Comparison of ENCODE assay signal across 14 cellular contexts in genomic region chr7:157077986-157078644, GRCh38.
A peak's percentile ranks its signal among the peaks of the same experiment; 100 is the strongest.
DNase-seq lines count a peak whose midpoint lies in the region; ATAC-seq, FAIRE-seq and TF ChIP-seq lines count a peak whose summit lies in the region.
"Had no signal": no experiment of that assay in that cellular context is flagged by ENCODE, and none has a peak within 500 bp of the region (broad histone marks: within the 10 kb centered on the region; RNA-seq: fewer than 3 reads in every experiment).

No MANE protein-coding gene starts in this region.

- CTCF ChIA-PET in H1 (lab: Charles Lee; ENCODE audit: partially characterized antibody), result interaction anchor here (1.0 kb wide), 1 partner anchor 14 kb away, joined by 3 read pairs; no protein-coding TSS in a partner anchor

- H3F3A ChIP-seq in GM23338 (replicated peaks; ENCODE audit: low read depth), result 0 out of 2 replicates have a peak, but pooled peaks cover 4% of the 10 kb centered on the region

- no peak overlapping the region for H3K14ac ChIP-seq in H1 (ENCODE audit: insufficient read length)
- no peak overlapping the region for H3K14ac ChIP-seq in mesenchymal stem cell (ENCODE audit: low read length in 2 of 2)

- H3K36me3 Mint-ChIP-seq in GM23338 (ENCODE audit: low read depth), result peaks cover 1% of the 10 kb centered on the region; the same call in 2 of the 3 replicates
- no peaks in the 10 kb centered on the region for H3K36me3 Mint-ChIP-seq in activated T-helper 2 cell treated with anti-CD3 and anti-CD28 coated beads, Interferon-gamma antibody, Interleukin-2, Interleukin-4, amounts not matched to agents 10 μg/mL and 5 μg/mL and 100 μg/mL, durations not matched to agents 14 hours and 24 hours and 36 hours (ENCODE audit: low read depth)
- H3K36me3 Mint-ChIP-seq in stimulated activated naive B cell treated with anti-CD40 and anti-IgM and Interleukin-4, amounts not matched to agents 10 μg/mL and 1 μg/mL and 100 μg/mL, for 72 hours, result no peaks in the 10 kb centered on the region

- peaks cover 75% of the 10 kb centered on the region for H3K27me3 ChIP-seq in ACC112 (ENCODE audit: insufficient read depth, low read length)
- H3K27me3 ChIP-seq in GM23338 (ENCODE audit: insufficient read depth), result peaks cover 24% of the 10 kb centered on the region
- peaks cover 0 to 18% (median 9%) of the 10 kb centered on the region in 4 experiments; a peak in 5 of 7 replicates for H3K27me3 ChIP-seq in H1 (replicated peaks in 1 of 4; ENCODE audit: control insufficient read depth in 3 of 4, extremely low read depth in 1 of 4, insufficient read depth in 3 of 4, low read length in 3 of 4)
- H3K27me3 ChIP-seq in mesenchymal stem cell (ENCODE audit: control insufficient read depth in 1 of 2, insufficient read depth in 1 of 2, low read length in 2 of 2), result peaks cover 44 to 51% of the 10 kb centered on the region in 2 experiments
- peaks cover 0 to 76% (median 29%) of the 10 kb centered on the region in 3 donors for H3K27me3 ChIP-seq in stomach
- H3K27me3 ChIP-seq: BLaER1 treated with 17β-estradiol and CSF1 and Interleukin-3, amounts not matched to agents 10 nM and 100 nM had no signal

- no peaks in the 10 kb centered on the region for H3K4me1 ChIP-seq in ACC112 (ENCODE audit: control insufficient read depth, insufficient read depth, low read length, unreplicated experiment)
- H3K4me1 ChIP-seq in GM23338 (ENCODE audit: insufficient read depth), result peaks cover 3% of the 10 kb centered on the region; the same call in 1 of the 2 replicates
- H3K4me1 ChIP-seq in H1 (replicated peaks in 1 of 4; ENCODE audit: control insufficient read depth in 3 of 4, insufficient read depth in 4 of 4, low read length in 3 of 4), result peaks cover 0 to 9% (median 5%) of the 10 kb centered on the region in 4 experiments; a peak in 4 of 7 replicates
- H3K4me1 ChIP-seq in mesenchymal stem cell (ENCODE audit: control insufficient read depth, insufficient read depth, low read depth, low read length), result peaks cover 6% of the 10 kb centered on the region
- H3K4me1 ChIP-seq in stomach, result peaks cover 0 to 10% (median 0%) of the 10 kb centered on the region in 4 donors
- H3K4me1 ChIP-seq: BLaER1 treated with 17β-estradiol and CSF1 and Interleukin-3, amounts not matched to agents 10 nM and 100 nM; HAP-1 had no signal

- peak overlapping the region; percentile 25 for H4K91ac ChIP-seq in H1 (replicated peaks; ENCODE audit: insufficient read length, low read length)
- H4K91ac ChIP-seq in mesenchymal stem cell (ENCODE audit: low read length), result no peak overlapping the region

- ATAC-seq in GM23338, result peak; percentile 90
- no peak for ATAC-seq in GM19463 (IDR thresholded peaks at IDR 0.05; ENCODE audit: unreplicated experiment)
- ATAC-seq in stimulated activated naive B cell treated with anti-CD40 and anti-IgM and Interleukin-4, amounts not matched to agents 10 μg/mL and 1 μg/mL and 100 μg/mL, for 72 hours (replicated peaks), result no peak
- ATAC-seq: left colon had no signal

- H2BK120ac ChIP-seq in H1 (replicated peaks; ENCODE audit: low read depth, low read length) (no peak overlapping the region), mesenchymal stem cell (ENCODE audit: low read depth, low read length) (no peak overlapping the region)

- H3K27me3 Mint-ChIP-seq in GM23338 (ENCODE audit: insufficient read depth, low read depth, poor library complexity), result peaks cover 35% of the 10 kb centered on the region
- H3K27me3 Mint-ChIP-seq in activated T-helper 2 cell treated with anti-CD3 and anti-CD28 coated beads, Interferon-gamma antibody, Interleukin-2, Interleukin-4, amounts not matched to agents 10 μg/mL and 5 μg/mL and 100 μg/mL, durations not matched to agents 14 hours and 24 hours and 36 hours (ENCODE audit: low read depth), result peaks cover 23% of the 10 kb centered on the region
- peaks cover 50 to 60% of the 10 kb centered on the region in 2 donors for H3K27me3 Mint-ChIP-seq in stimulated activated naive B cell treated with anti-CD40 and anti-IgM and Interleukin-4, amounts not matched to agents 10 μg/mL and 1 μg/mL and 100 μg/mL, for 72 hours

- no peak overlapping the region for H3K56ac ChIP-seq in H1 (replicated peaks; ENCODE audit: insufficient read length, low read depth, low read length)

- H3K27ac ChIP-seq in ACC112 (ENCODE audit: low read depth, low read length), result no peak overlapping the region
- no peak overlapping the region for H3K27ac ChIP-seq in GM23338 (ENCODE audit: low read depth)
- no peak overlapping the region for H3K27ac ChIP-seq in H1 (ENCODE audit: low read depth, low read length)
- H3K27ac ChIP-seq in mesenchymal stem cell (ENCODE audit: low read length, poor library complexity, severe bottlenecking), result no peak overlapping the region
- no peak overlapping the region for H3K27ac ChIP-seq in stomach
- H3K27ac ChIP-seq: BLaER1 treated with 17β-estradiol and CSF1 and Interleukin-3, amounts not matched to agents 10 nM and 100 nM had no signal

- H2BK20ac ChIP-seq in H1 (ENCODE audit: low read length), result no peak overlapping the region

- H3K9me2 ChIP-seq in GM23338 (ENCODE audit: insufficient read depth), result no peaks in the 10 kb centered on the region

- H3K36me3 ChIP-seq in ACC112 (ENCODE audit: insufficient read depth, low read length) (no peaks in the 10 kb centered on the region), GM23338 (ENCODE audit: insufficient read depth) (no peaks in the 10 kb centered on the region), H1 (ENCODE audit: control insufficient read depth in 2 of 4, insufficient read depth in 4 of 4, low read length in 3 of 4) (no peaks in the 10 kb centered on the region), mesenchymal stem cell (ENCODE audit: control insufficient read depth in 1 of 2, insufficient read depth in 2 of 2, low read depth in 1 of 2, low read length in 2 of 2) (no peaks in the 10 kb centered on the region), stomach (no peaks in the 10 kb centered on the region)
- H3K36me3 ChIP-seq: BLaER1 treated with 17β-estradiol and CSF1 and Interleukin-3, amounts not matched to agents 10 nM and 100 nM; HAP-1 had no signal

- peaks cover 4% of the 10 kb centered on the region; the same call in 1 of the 2 replicates for H3K23me2 ChIP-seq in H1 (ENCODE audit: low read depth, low read length)

- H3K4me2 ChIP-seq in GM23338, result peak overlapping the region; percentile 80
- peak overlapping the region; percentile 82 to 88 for H3K4me2 ChIP-seq in H1 (ENCODE audit: insufficient read depth in 1 of 2, low read depth in 2 of 2, low read length in 2 of 2)
- peak overlapping the region; percentile 31 for H3K4me2 ChIP-seq in mesenchymal stem cell (ENCODE audit: low read length, poor library complexity, severe bottlenecking)
- H3K4me2 ChIP-seq: BLaER1 treated with 17β-estradiol and CSF1 and Interleukin-3, amounts not matched to agents 10 nM and 100 nM had no signal

- TF ChIP-seq EP300 in H1 (IDR thresholded peaks at IDR 0.05; ENCODE audit: borderline replicate concordance in 1 of 2, low read depth in 2 of 2, low read length in 2 of 2), result no peak
- TF ChIP-seq EP300 in stomach (IDR thresholded peaks at IDR 0.05), result no peak

- no peak overlapping the region for H2AFZ ChIP-seq in ACC112 (ENCODE audit: low read length, unreplicated experiment)
- H2AFZ ChIP-seq in GM23338, result peak overlapping the region; percentile 92
- H2AFZ ChIP-seq in H1 (ENCODE audit: low read length), result peak overlapping the region; percentile 97
- no peak overlapping the region for H2AFZ ChIP-seq in mesenchymal stem cell (ENCODE audit: low read depth, low read length)

- H3K9ac ChIP-seq in H1 (replicated peaks in 1 of 4; ENCODE audit: extremely low read depth in 1 of 4, low read depth in 3 of 4, low read length in 3 of 4) (peak overlapping the region in 1 of 4 experiments; percentile 18; a peak in 2 of 7 replicates), mesenchymal stem cell (ENCODE audit: low read length) (peak overlapping the region; percentile 61)
- H3K9ac ChIP-seq: BLaER1 treated with 17β-estradiol and CSF1 and Interleukin-3, amounts not matched to agents 10 nM and 100 nM had no signal

- no peak for TF ChIP-seq RAD21 in H1 (IDR thresholded peaks at IDR 0.05 in 1 of 2, conservative IDR thresholded peaks at IDR 0.05 in 1 of 2; ENCODE audit: low read depth in 2 of 2, low read length in 2 of 2)

- no peak overlapping the region for H3K23ac ChIP-seq in H1 (ENCODE audit: insufficient read length)
- H3K23ac ChIP-seq in mesenchymal stem cell (ENCODE audit: low read length in 2 of 2), result no peak overlapping the region

- H2AK5ac ChIP-seq in H1 (ENCODE audit: low read depth, low read length) (no peak overlapping the region), mesenchymal stem cell (ENCODE audit: low read length, severe bottlenecking) (no peak overlapping the region)

- no peak for TF ChIP-seq POLR2A in H1 (IDR thresholded peaks at IDR 0.05; ENCODE audit: control extremely low read depth in 1 of 2, low read depth in 2 of 2, low read length in 2 of 2)
- TF ChIP-seq POLR2A in stomach (IDR thresholded peaks at IDR 0.05), result no peak

- H3K9me3 ChIP-seq in H1 (ENCODE audit: insufficient read depth in 2 of 2, low read depth in 1 of 2, low read length in 1 of 2), result peaks cover 4 to 7% of the 10 kb centered on the region in 2 experiments; a peak in 2 of 4 replicates
- H3K9me3 ChIP-seq in mesenchymal stem cell (ENCODE audit: control insufficient read depth, low read length), result peaks cover 4% of the 10 kb centered on the region
- peaks cover 0 to 19% (median 12%) of the 10 kb centered on the region in 4 donors for H3K9me3 ChIP-seq in stomach
- H3K9me3 ChIP-seq: HAP-1 had no signal

- H4K8ac ChIP-seq in H1 (ENCODE audit: extremely low read depth, insufficient read depth, low read length) (peak overlapping the region; percentile 57), mesenchymal stem cell (ENCODE audit: low read length) (no peak overlapping the region)

- H3K4ac ChIP-seq in H1 (replicated peaks; ENCODE audit: insufficient read length, low read depth, low read length), result no peak overlapping the region
- no peak overlapping the region for H3K4ac ChIP-seq in mesenchymal stem cell (ENCODE audit: low read depth in 1 of 2, low read length in 2 of 2)

- no peak for FAIRE-seq in H1 (lab: Jason Lieb, UNC)
- FAIRE-seq: endometrium, HTR-8/SVneo had no signal

- H3K79me2 ChIP-seq in ACC112 (ENCODE audit: control insufficient read depth, insufficient read depth, low read length, unreplicated experiment) (no peaks in the 10 kb centered on the region), GM23338 (replicated peaks; ENCODE audit: insufficient read depth) (no peaks in the 10 kb centered on the region), H1 (ENCODE audit: control insufficient read depth in 1 of 2, insufficient read depth in 2 of 2, low read length in 2 of 2) (no peaks in the 10 kb centered on the region)

- DNase-seq in GM23338 (ENCODE audit: low spot score) (peak; percentile 71), H1 (ENCODE audit: low read depth in 1 of 2, low spot score in 2 of 2) (peak in 1 of 2 experiments; percentile 64), mesenchymal stem cell (no peak), stomach (no peak)
- no peak for DNase-seq in activated T-helper 2 cell treated with anti-CD3 and anti-CD28 coated beads, Interferon-gamma antibody, Interleukin-2, Interleukin-4, amounts not matched to agents 10 μg/mL and 5 μg/mL and 100 μg/mL, durations not matched to agents 14 hours and 24 hours and 36 hours (ENCODE audit: low spot score)
- no peak for DNase-seq in stimulated activated naive B cell treated with anti-CD40 and anti-IgM and Interleukin-4, amounts not matched to agents 10 μg/mL and 1 μg/mL and 100 μg/mL, for 72 hours
- DNase-seq: left colon had no signal

- peak overlapping the region; percentile 70 for H3K4me3 Mint-ChIP-seq in GM23338
- no peak overlapping the region for H3K4me3 Mint-ChIP-seq in activated T-helper 2 cell treated with anti-CD3 and anti-CD28 coated beads, Interferon-gamma antibody, Interleukin-2, Interleukin-4, amounts not matched to agents 10 μg/mL and 5 μg/mL and 100 μg/mL, durations not matched to agents 14 hours and 24 hours and 36 hours (ENCODE audit: low read depth)
- H3K4me3 Mint-ChIP-seq in stimulated activated naive B cell treated with anti-CD40 and anti-IgM and Interleukin-4, amounts not matched to agents 10 μg/mL and 1 μg/mL and 100 μg/mL, for 72 hours, result no peak overlapping the region
- H3K4me3 Mint-ChIP-seq: T-helper 2 cell treated with Interferon-gamma antibody and Interleukin-4, amounts not matched to agents 5 μg/mL and 100 μg/mL, for 36 hours had no signal

- H4K5ac ChIP-seq in H1 (ENCODE audit: insufficient read length, low read depth, low read length), result no peak overlapping the region

- intact Hi-C loops in activated T-helper 2 cell treated with anti-CD3 and anti-CD28 coated beads, Interferon-gamma antibody, Interleukin-2, Interleukin-4, amounts not matched to agents 10 μg/mL and 5 μg/mL and 100 μg/mL, durations not matched to agents 14 hours and 24 hours and 36 hours (cut with micrococcal nuclease), result no loop called here
- intact Hi-C loops in stomach (cut with DNase I; ENCODE audit: low total_unique reads), result no loop called here

- H3K9me3 Mint-ChIP-seq in GM23338, result peaks cover 5% of the 10 kb centered on the region
- H3K9me3 Mint-ChIP-seq in activated T-helper 2 cell treated with anti-CD3 and anti-CD28 coated beads, Interferon-gamma antibody, Interleukin-2, Interleukin-4, amounts not matched to agents 10 μg/mL and 5 μg/mL and 100 μg/mL, durations not matched to agents 14 hours and 24 hours and 36 hours, result peaks cover 2% of the 10 kb centered on the region
- peaks cover 9 to 11% of the 10 kb centered on the region in 2 donors for H3K9me3 Mint-ChIP-seq in stimulated activated naive B cell treated with anti-CD40 and anti-IgM and Interleukin-4, amounts not matched to agents 10 μg/mL and 1 μg/mL and 100 μg/mL, for 72 hours

- peak overlapping the region; percentile 72; the same call in 1 of the 2 replicates for H2BK15ac ChIP-seq in H1 (ENCODE audit: low read length)
- H2BK15ac ChIP-seq in mesenchymal stem cell (ENCODE audit: low read depth, poor library complexity, severe bottlenecking), result no peak overlapping the region

- 17% methylated on average over 42 of the region's 44 CpGs; no CpG with 5 or more reads in 1 of the 2 experiments for WGBS in H1 (ENCODE audit: extremely low coverage in 1 of 2, insufficient coverage in 1 of 2, insufficient read length in 1 of 2, insufficient replicate concordance in 2 of 2, low coverage in 1 of 2, low lambda C conversion rate in 2 of 2, missing lambda C conversion rate in 1 of 2), 2 experiments
- 11% methylated on average over 38 of the region's 44 CpGs for WGBS in mesenchymal stem cell
- 6 to 16% (median 11%) methylated on average over 23 to 44 of the region's 44 CpGs for WGBS in stomach, 5 donors

- POLR2A ChIA-PET in H1 (lab: Charles Lee; ENCODE audit: partially characterized antibody), result interaction anchor here (0.7 to 1.0 kb wide), 3 partner anchors 9 to 38 kb away, joined by 3 to 4 read pairs (median 3); no protein-coding TSS in a partner anchor

- H3K79me1 ChIP-seq in H1 (ENCODE audit: low read depth, low read length) (no peaks in the 10 kb centered on the region), mesenchymal stem cell (replicated peaks; ENCODE audit: low read length, poor library complexity, severe bottlenecking) (no peaks in the 10 kb centered on the region)

- TF ChIP-seq CTCF in GM23338 (conservative IDR thresholded peaks at IDR 0.05; ENCODE audit: low read depth in 2 of 2) (no peak), H1 (IDR thresholded peaks at IDR 0.05; ENCODE audit: control extremely low read depth in 1 of 3, insufficient read depth in 1 of 3, low read depth in 1 of 3, low read length in 3 of 3) (no peak), stomach (IDR thresholded peaks at IDR 0.05) (no peak)

- H4K20me1 ChIP-seq in GM23338 (replicated peaks; ENCODE audit: insufficient read depth) (no peaks in the 10 kb centered on the region), H1 (replicated peaks in 1 of 2; ENCODE audit: control insufficient read depth in 1 of 2, insufficient read depth in 2 of 2, low read length in 2 of 2) (no peaks in the 10 kb centered on the region)
- H4K20me1 ChIP-seq: BLaER1 treated with 17β-estradiol and CSF1 and Interleukin-3, amounts not matched to agents 10 nM and 100 nM had no signal

- H3K18ac ChIP-seq in H1 (ENCODE audit: extremely low read depth, low read length), result peak overlapping the region; percentile 38
- H3K18ac ChIP-seq in mesenchymal stem cell (ENCODE audit: low read depth in 1 of 2, low read length in 2 of 2), result no peak overlapping the region

- H3K4me1 Mint-ChIP-seq in GM23338, result peaks cover 5% of the 10 kb centered on the region; the same call in 2 of the 3 replicates
- no peaks in the 10 kb centered on the region for H3K4me1 Mint-ChIP-seq in activated T-helper 2 cell treated with anti-CD3 and anti-CD28 coated beads, Interferon-gamma antibody, Interleukin-2, Interleukin-4, amounts not matched to agents 10 μg/mL and 5 μg/mL and 100 μg/mL, durations not matched to agents 14 hours and 24 hours and 36 hours (ENCODE audit: low read depth)
- no peaks in the 10 kb centered on the region for H3K4me1 Mint-ChIP-seq in stimulated activated naive B cell treated with anti-CD40 and anti-IgM and Interleukin-4, amounts not matched to agents 10 μg/mL and 1 μg/mL and 100 μg/mL, for 72 hours

- H2BK5ac ChIP-seq in H1 (ENCODE audit: low read depth, low read length), result 0 out of 2 replicates have a peak overlapping the region, but pooled peaks have one; percentile 44
- H2BK5ac ChIP-seq in mesenchymal stem cell (ENCODE audit: low read depth, low read length, poor library complexity, severe bottlenecking), result no peak overlapping the region

- H3K27ac Mint-ChIP-seq in GM23338, result no peak overlapping the region
- no peak overlapping the region for H3K27ac Mint-ChIP-seq in activated T-helper 2 cell treated with anti-CD3 and anti-CD28 coated beads, Interferon-gamma antibody, Interleukin-2, Interleukin-4, amounts not matched to agents 10 μg/mL and 5 μg/mL and 100 μg/mL, durations not matched to agents 14 hours and 24 hours and 36 hours
- no peak overlapping the region for H3K27ac Mint-ChIP-seq in stimulated activated naive B cell treated with anti-CD40 and anti-IgM and Interleukin-4, amounts not matched to agents 10 μg/mL and 1 μg/mL and 100 μg/mL, for 72 hours
- H3K27ac Mint-ChIP-seq: T-helper 2 cell treated with Interferon-gamma antibody and Interleukin-4, amounts not matched to agents 5 μg/mL and 100 μg/mL, for 36 hours had no signal

- peak overlapping the region; percentile 3; the same call in 1 of the 2 replicates for H3K4me3 ChIP-seq in ACC112 (ENCODE audit: low read depth, low read length)
- H3K4me3 ChIP-seq in GM23338, result peak overlapping the region; percentile 52
- peak overlapping the region; percentile 34 to 54 (median 34) for H3K4me3 ChIP-seq in H1 (ENCODE audit: extremely low read depth in 1 of 4, insufficient read depth in 2 of 4, low read depth in 3 of 4, low read length in 4 of 4)
- peak overlapping the region in 1 of 2 experiments; percentile 72 for H3K4me3 ChIP-seq in mesenchymal stem cell (ENCODE audit: insufficient read depth in 1 of 2, low read depth in 1 of 2, low read length in 2 of 2)
- H3K4me3 ChIP-seq in stomach, result no peak overlapping the region
- H3K4me3 ChIP-seq: BLaER1 treated with 17β-estradiol and CSF1 and Interleukin-3, amounts not matched to agents 10 nM and 100 nM; HAP-1 had no signal

- 0 out of 2 replicates have a peak overlapping the region, but pooled peaks have one; percentile 60 for H2BK12ac ChIP-seq in H1 (ENCODE audit: low read depth, low read length)
- H2BK12ac ChIP-seq in mesenchymal stem cell (ENCODE audit: low read length in 2 of 2), result no peak overlapping the region

Comparison
In these comparisons a context has a peak if more than half of its experiments do, and no peak if none do; other contexts are left out.
1. H2AFZ ChIP-seq: peak in GM23338 (single experiment) and H1 (single experiment); none in ACC112 (single experiment) and mesenchymal stem cell (single experiment).
2. H3K4me3 ChIP-seq: peak in ACC112 (single experiment), GM23338 (single experiment) and H1 (4 of 4); none in stomach (0 of 4).
3. H3K4me2 ChIP-seq: peak in every context shown above with its lines; median percentile 85 in H1; 80 in GM23338; 31 in mesenchymal stem cell.